Comparison of ENCODE assay signal across 12 cellular contexts in the genomic region with DNA sequence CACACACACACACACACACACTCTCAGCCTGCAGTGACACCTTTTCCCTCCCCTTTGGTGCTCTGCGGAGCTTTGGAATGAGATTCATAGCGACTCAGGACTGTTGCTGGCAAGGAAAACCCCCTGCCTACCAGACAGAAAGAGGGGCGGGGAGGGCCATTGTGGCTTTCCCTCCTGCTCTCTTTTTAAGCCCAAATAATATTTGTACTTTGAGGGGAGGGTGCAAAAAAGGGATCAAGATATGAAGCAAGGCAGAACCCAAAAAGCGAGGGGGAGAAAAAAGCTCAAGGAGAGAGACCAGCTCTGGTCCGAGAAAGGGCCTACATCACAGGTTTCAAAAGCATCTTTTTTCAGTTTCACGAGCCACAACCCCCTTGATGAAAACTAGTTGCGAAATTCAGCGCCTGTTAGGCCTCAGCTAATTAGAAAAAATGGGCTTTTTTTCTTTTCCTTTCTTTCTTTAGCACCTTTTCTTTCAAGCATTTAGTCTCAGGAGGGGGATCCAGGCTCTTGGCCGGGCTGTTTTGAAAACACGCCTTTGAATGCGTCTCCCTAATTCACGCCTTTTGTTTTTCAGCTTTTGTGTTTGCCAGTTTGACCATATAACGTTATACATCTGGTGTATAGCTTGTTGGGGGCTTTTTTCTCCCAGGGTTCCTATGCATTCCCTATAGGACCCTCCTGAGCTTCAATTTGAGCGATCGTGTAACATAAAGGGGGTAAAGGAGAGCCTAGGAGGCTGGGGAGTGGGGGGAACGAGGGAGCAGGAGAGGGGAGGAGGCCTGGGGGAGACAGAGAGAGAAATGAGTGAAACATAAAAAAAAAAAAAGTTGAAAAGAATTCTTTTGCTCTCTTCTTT.
A peak's percentile ranks its signal among the peaks of the same experiment; 100 is the strongest.
DNase-seq lines count a peak whose midpoint lies in the region; ATAC-seq and TF ChIP-seq lines count a peak whose summit lies in the region.
"Had no signal": no experiment of that assay in that cellular context is flagged by ENCODE, and none has a peak within 500 bp of the region (broad histone marks: within the 10 kb centered on the region; RNA-seq: fewer than 3 reads in every experiment).

No MANE protein-coding gene starts in this region.

- H3K27me3 Mint-ChIP-seq in T-helper 2 cell treated with Interferon-gamma antibody and Interleukin-4, amounts not matched to agents 5 μg/mL and 100 μg/mL, for 36 hours (ENCODE audit: low read depth): peaks cover 43% of the 10 kb centered on the region
- H3K27me3 Mint-ChIP-seq in WTC11 (ENCODE audit: low read depth): no peaks in the 10 kb centered on the region; the same call in 1 of the 2 replicates

- intact Hi-C loops in tibial artery (cut with DNase I; ENCODE audit: low total_unique reads): no loop called here

- no peaks in the 10 kb centered on the region for H3K27me3 ChIP-seq in tibial artery
- H3K27me3 ChIP-seq in GM23248 (replicated peaks; ENCODE audit: insufficient read depth): no peaks in the 10 kb centered on the region

- no peak overlapping the region for H3K27ac Mint-ChIP-seq in T-helper 2 cell treated with Interferon-gamma antibody and Interleukin-4, amounts not matched to agents 5 μg/mL and 100 μg/mL, for 36 hours
- H3K27ac Mint-ChIP-seq in WTC11: 0 out of 2 replicates have a peak overlapping the region, but pooled peaks have one; percentile 83
- H3K27ac Mint-ChIP-seq: naive thymus-derived CD8-positive, alpha-beta T cell; stimulated activated memory B cell treated with anti-CD40 and anti-IgM and Interleukin-4, amounts not matched to agents 10 μg/mL and 1 μg/mL and 100 μg/mL, for 72 hours had no signal

- no peak overlapping the region for H3K4me2 ChIP-seq in GM23248 (ENCODE audit: unreplicated experiment)

- no peaks in the 10 kb centered on the region for H3K36me3 ChIP-seq in tibial artery
- H3K36me3 ChIP-seq in GM23248 (ENCODE audit: low read depth): no peaks in the 10 kb centered on the region

- H3K9me2 ChIP-seq in GM23248 (ENCODE audit: insufficient read depth): no peaks in the 10 kb centered on the region

- H3K27ac ChIP-seq in tibial artery (peak overlapping the region; percentile 54 to 75), GM23248 (no peak overlapping the region)

- no peak overlapping the region for H3K4me3 ChIP-seq in tibial artery
- no peak overlapping the region for H3K4me3 ChIP-seq in GM23248

- ATAC-seq in WTC11: peak; percentile 82
- ATAC-seq: naive thymus-derived CD8-positive, alpha-beta T cell; stimulated activated memory B cell treated with anti-CD40 and anti-IgM and Interleukin-4, amounts not matched to agents 10 μg/mL and 1 μg/mL and 100 μg/mL, for 72 hours had no signal

- DNase-seq in T-helper 2 cell treated with Interferon-gamma antibody and Interleukin-4, amounts not matched to agents 5 μg/mL and 100 μg/mL, for 36 hours (ENCODE audit: low spot score): no peak
- no peak for DNase-seq in T-helper 2 cell
- peak; percentile 14 for DNase-seq in WTC11 (ENCODE audit: low spot score)
- peak; percentile 58 for DNase-seq in left kidney (ENCODE audit: low read depth, low spot score)
- DNase-seq in tibial artery: no peak
- no peak for DNase-seq in GM23248
- DNase-seq in NCI-H1105 treated with DMSO at 0.1 percent for 48 hours (lab: John Stamatoyannopoulos, UW): no peak
- no peak for DNase-seq in middle frontal gyrus (ENCODE audit: extremely low spot score, low spot score)
- DNase-seq: naive thymus-derived CD8-positive, alpha-beta T cell; NCI-H187 treated with DMSO at 0.1 percent for 48 hours; T-helper 9 cell had no signal

- H3K4me1 ChIP-seq in tibial artery (peaks cover 0 to 92% (median 35%) of the 10 kb centered on the region in 4 donors), GM23248 (ENCODE audit: insufficient read depth) (peaks cover 9% of the 10 kb centered on the region; the same call in 1 of the 2 replicates)

- TF ChIP-seq CTCF in WTC11 (IDR thresholded peaks at IDR 0.05) (no peak), tibial artery (IDR thresholded peaks at IDR 0.05) (no peak)

- H3K9ac ChIP-seq in GM23248: no peak overlapping the region

- H3K4me3 Mint-ChIP-seq in T-helper 2 cell treated with Interferon-gamma antibody and Interleukin-4, amounts not matched to agents 5 μg/mL and 100 μg/mL, for 36 hours: peak overlapping the region; percentile 34
- H3K4me3 Mint-ChIP-seq in WTC11: peak overlapping the region; percentile 57
- H3K4me3 Mint-ChIP-seq: naive thymus-derived CD8-positive, alpha-beta T cell; stimulated activated memory B cell treated with anti-CD40 and anti-IgM and Interleukin-4, amounts not matched to agents 10 μg/mL and 1 μg/mL and 100 μg/mL, for 72 hours had no signal

- in situ Hi-C loops in GM23248 (cut with MboI): no loop called here

- H3K36me3 Mint-ChIP-seq in T-helper 2 cell treated with Interferon-gamma antibody and Interleukin-4, amounts not matched to agents 5 μg/mL and 100 μg/mL, for 36 hours (ENCODE audit: low read depth): peaks cover 5% of the 10 kb centered on the region
- no peaks in the 10 kb centered on the region for H3K36me3 Mint-ChIP-seq in WTC11
- H3K36me3 Mint-ChIP-seq: naive thymus-derived CD8-positive, alpha-beta T cell; stimulated activated memory B cell treated with anti-CD40 and anti-IgM and Interleukin-4, amounts not matched to agents 10 μg/mL and 1 μg/mL and 100 μg/mL, for 72 hours had no signal

- peaks cover 63% of the 10 kb centered on the region for H3K4me1 Mint-ChIP-seq in T-helper 2 cell treated with Interferon-gamma antibody and Interleukin-4, amounts not matched to agents 5 μg/mL and 100 μg/mL, for 36 hours (ENCODE audit: low read depth)
- H3K4me1 Mint-ChIP-seq in WTC11: peaks cover 42% of the 10 kb centered on the region
- H3K4me1 Mint-ChIP-seq: stimulated activated memory B cell treated with anti-CD40 and anti-IgM and Interleukin-4, amounts not matched to agents 10 μg/mL and 1 μg/mL and 100 μg/mL, for 72 hours had no signal

- no peaks in the 10 kb centered on the region for H3K79me2 ChIP-seq in GM23248 (ENCODE audit: insufficient read depth)

- POLR2A ChIA-PET in WTC11 (lab: Charles Lee): interaction anchor here (0.6 to 0.9 kb wide), 3 partner anchors 243 to 565 kb away, joined by 3 to 11 read pairs (median 5); no protein-coding TSS in a partner anchor

- 93% methylated on average over 14 to 16 of the region's 16 CpGs for WGBS in GM23248 (ENCODE audit: low coverage in 1 of 2, low lambda C conversion rate in 2 of 2, missing lambda C conversion rate in 2 of 2), 2 experiments

- CTCF ChIA-PET in WTC11 (lab: Charles Lee): interaction anchor here (0.8 to 2.2 kb wide), 8 partner anchors 9 to 616 kb away, joined by 3 to 8 read pairs (median 4); no protein-coding TSS in a partner anchor

- H4K20me1 ChIP-seq in GM23248 (ENCODE audit: insufficient read depth): no peaks in the 10 kb centered on the region

- no peak overlapping the region for H2AFZ ChIP-seq in GM23248

- H3K9me3 ChIP-seq in tibial artery: no peaks in the 10 kb centered on the region
- no peaks in the 10 kb centered on the region for H3K9me3 ChIP-seq in GM23248 (ENCODE audit: low read depth)

- 0 out of 2 replicates have a peak, but pooled peaks cover 7% of the 10 kb centered on the region for H3F3A ChIP-seq in GM23248 (ENCODE audit: insufficient read depth)

- no peaks in the 10 kb centered on the region for H3K9me3 Mint-ChIP-seq in T-helper 2 cell treated with Interferon-gamma antibody and Interleukin-4, amounts not matched to agents 5 μg/mL and 100 μg/mL, for 36 hours
- no peaks in the 10 kb centered on the region for H3K9me3 Mint-ChIP-seq in WTC11
- H3K9me3 Mint-ChIP-seq: naive thymus-derived CD8-positive, alpha-beta T cell; stimulated activated memory B cell treated with anti-CD40 and anti-IgM and Interleukin-4, amounts not matched to agents 10 μg/mL and 1 μg/mL and 100 μg/mL, for 72 hours had no signal

TF ChIP-seq in WTC11, 78 proteins besides CTCF, POLR2A, EP300 and RAD21:
- no peak for TF ChIP-seq OVOL2 (CRISPR knock-in tag; IDR thresholded peaks at IDR 0.05; ENCODE audit: borderline replicate concordance)
- TF ChIP-seq TEAD1 (CRISPR knock-in tag; IDR thresholded peaks at IDR 0.05): no peak
- no peak for TF ChIP-seq SMAD4 (CRISPR knock-in tag; IDR thresholded peaks at IDR 0.05)
- no peak for TF ChIP-seq ZNF232 (CRISPR knock-in tag; IDR thresholded peaks at IDR 0.05)

Comparison
In these comparisons a context has a peak if more than half of its experiments do, and no peak if none do; other contexts are left out.
1. DNase-seq: peak in WTC11 (single experiment) and left kidney (single experiment); none in T-helper 2 cell treated with Interferon-gamma antibody and Interleukin-4, amounts not matched to agents 5 μg/mL and 100 μg/mL, for 36 hours (single experiment), T-helper 2 cell (0 of 5), tibial artery (0 of 2), GM23248 (single experiment), NCI-H1105 treated with DMSO at 0.1 percent for 48 hours (single experiment) and middle frontal gyrus (single experiment).